In the genomic region with DNA sequence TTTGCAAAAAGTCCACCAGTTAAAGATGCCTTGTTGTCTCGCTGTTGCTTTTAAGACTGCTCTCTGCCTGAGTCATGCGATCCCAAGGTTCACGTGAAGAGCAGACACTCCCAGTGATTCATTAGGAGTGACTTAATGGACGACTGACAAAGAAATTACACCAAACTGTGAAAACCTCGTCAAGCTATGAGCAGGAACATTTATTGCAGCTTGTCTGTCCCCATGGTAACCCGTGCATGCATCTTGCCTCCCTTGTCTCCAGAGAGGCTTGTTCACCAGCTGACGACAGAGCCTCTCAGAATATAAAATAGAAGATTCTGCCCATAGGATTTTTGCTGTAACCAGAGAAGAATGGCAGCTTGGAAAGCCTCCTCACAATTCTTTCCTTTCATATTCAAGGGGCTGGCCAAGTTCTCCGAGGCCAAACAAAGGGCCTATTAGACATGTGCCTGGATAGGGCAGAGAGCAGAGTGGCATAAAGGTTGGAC, we compare ENCODE assay signal across 8 cellular contexts.
A peak's percentile ranks its signal among the peaks of the same experiment; 100 is the strongest.
DNase-seq lines count a peak whose midpoint lies in the region; ATAC-seq lines count a peak whose summit lies in the region.

No MANE protein-coding gene starts in this region.

- ATAC-seq in GM21529 (IDR thresholded peaks at IDR 0.05; ENCODE audit: unreplicated experiment), result no peak
- no peak for ATAC-seq in HG03135 (IDR thresholded peaks at IDR 0.05; ENCODE audit: unreplicated experiment)

- DNase-seq in DMS79 treated with DMSO at 0.1 percent for 48 hours (lab: John Stamatoyannopoulos, UW), result peak; percentile 84
- peak; percentile 55 to 63 for DNase-seq in NCI-H526 (lab: John Stamatoyannopoulos, UW)
- peak; percentile 94 for DNase-seq in fibroblast of gingiva (ENCODE audit: low read depth)
- peak; percentile 68 for DNase-seq in occipital lobe (lab: John Stamatoyannopoulos, UW)
- DNase-seq in NOMO-1 (lab: John Stamatoyannopoulos, UW; ENCODE audit: unreplicated experiment in 2 of 2), result no peak
- DNase-seq in activated naive CD4-positive, alpha-beta T cell treated with anti-CD3 and anti-CD28 coated beads, Interleukin-2, amount 50 U/mL, for 16 hours, result no peak

Comparison
In these comparisons a context has a peak if more than half of its experiments do, and no peak if none do; other contexts are left out.
1. DNase-seq: peak in DMS79 treated with DMSO at 0.1 percent for 48 hours (single experiment), NCI-H526 (2 of 2), fibroblast of gingiva (single experiment) and occipital lobe (single experiment); none in NOMO-1 (0 of 2) and activated naive CD4-positive, alpha-beta T cell treated with anti-CD3 and anti-CD28 coated beads, Interleukin-2, amount 50 U/mL, for 16 hours (single experiment).